Comparison of ENCODE assay signal across 22 cellular contexts in genomic region chr1:99566290-99567021, GRCh38.
"Had no signal": no experiment of that assay in that cellular context is flagged by ENCODE, and none has a peak within 500 bp of the region (broad histone marks: within the 10 kb centered on the region; RNA-seq: fewer than 3 reads in every experiment).

No MANE protein-coding gene starts in this region.

- H3K36me3 ChIP-seq: esophagus squamous epithelium, left lung, thyroid gland had no signal

- H3K4me1 Mint-ChIP-seq: memory B cell had no signal

- H3K36me3 Mint-ChIP-seq: activated naive CD8-positive, alpha-beta T cell; memory B cell had no signal

- H3K4me3 Mint-ChIP-seq: activated naive CD8-positive, alpha-beta T cell; memory B cell; T-helper 1 cell treated with Interleukin-12 subunit alpha and Interleukin-12 subunit beta and Interleukin-4 antibody, amounts not matched to agents 30 μg/mL and 1 μg/mL, for 36 hours had no signal

- H3K27me3 ChIP-seq: esophagus squamous epithelium, left lung, thyroid gland had no signal

- H3K4me1 ChIP-seq: left lung, thyroid gland had no signal

- H3K27me3 Mint-ChIP-seq: memory B cell had no signal

- H3K9me3 ChIP-seq: esophagus squamous epithelium, thyroid gland had no signal

- FAIRE-seq: endothelial cell of umbilical vein had no signal

- H3K4me3 ChIP-seq: esophagus squamous epithelium, left lung, thyroid gland had no signal

- H3K27ac Mint-ChIP-seq: activated naive CD8-positive, alpha-beta T cell; memory B cell; T-helper 1 cell treated with Interleukin-12 subunit alpha and Interleukin-12 subunit beta and Interleukin-4 antibody, amounts not matched to agents 30 μg/mL and 1 μg/mL, for 36 hours had no signal

- H3K27ac ChIP-seq: esophagus squamous epithelium, left lung, thyroid gland, VCaP had no signal

- ATAC-seq: left lung had no signal

- DNase-seq: activated CD4-positive, alpha-beta T cell treated with anti-CD3 and anti-CD28 coated beads, Interleukin-2, amount 50 U/mL, for 4 hours; amygdala; dermis blood vessel endothelial cell; effector memory CD4-positive, alpha-beta T cell; esophagus squamous epithelium; foreskin fibroblast; hypothalamus; islet precursor cell; left lung; occipital lobe; posterior cingulate gyrus; retina; stimulated activated CD4-positive, alpha-beta T cell treated with anti-CD3 and anti-CD28 coated beads, Interleukin-12 subunit alpha, Interleukin-12 subunit beta, amount 100 ng/mL, for 4 hours; stimulated activated CD4-positive, alpha-beta T cell treated with anti-CD3 and anti-CD28 coated beads, Interleukin-1b, Interleukin-23, amount 100 ng/mL, for 48 hours; stimulated activated CD8-positive, alpha-beta memory T cell treated with anti-CD3 and anti-CD28 coated beads, Interleukin-4, amount 100 ng/mL, for 48 hours; stimulated activated naive CD4-positive, alpha-beta T cell treated with Interleukin-2 at 50 U/mL for 16 hours; thyroid gland had no signal
